9 cellular contexts compared by ENCODE assay signal in genomic region chr9:4750021-4750673, GRCh38. TPM values are rescaled to one million over a fixed set of nuclear protein-coding genes. Genes with fewer than 3 reads are reported as not detected.
DNase-seq lines count a peak whose midpoint lies in the region; ATAC-seq, FAIRE-seq and TF ChIP-seq lines count a peak whose summit lies in the region.
"Had no signal": no experiment of that assay in that cellular context is flagged by ENCODE, and none has a peak within 500 bp of the region (broad histone marks: within the 10 kb centered on the region; RNA-seq: fewer than 3 reads in every experiment).

No MANE protein-coding gene starts in this region.

- FAIRE-seq in astrocyte (lab: Jason Lieb, UNC) = no peak
- FAIRE-seq in kidney (lab: Jason Lieb, UNC) = peak; percentile 97

- H3K27me3 Mint-ChIP-seq in astrocyte (ENCODE audit: low read depth, unreplicated experiment) = peaks cover 2% of the 10 kb centered on the region

- no peaks in the 10 kb centered on the region for H3K4me1 ChIP-seq in astrocyte (ENCODE audit: insufficient read depth, low read length)
- H3K4me1 ChIP-seq in kidney (ENCODE audit: control insufficient read depth in 1 of 2, insufficient read depth in 1 of 2, low read depth in 1 of 2, low read length in 2 of 2) = peaks cover 0 to 12% of the 10 kb centered on the region in 2 donors
- H3K4me1 ChIP-seq in uterus = no peaks in the 10 kb centered on the region

- intact Hi-C loops in kidney (cut with DNase I) (no loop called here), uterus (cut with DNase I; ENCODE audit: low total_unique reads) (no loop called here)

- peak; percentile 36 for DNase-seq in DMS79 treated with DMSO at 0.1 percent for 48 hours (lab: John Stamatoyannopoulos, UW)
- no peak for DNase-seq in DMS79 (lab: John Stamatoyannopoulos, UW)
- peak; percentile 17 for DNase-seq in NCI-H1694 (lab: John Stamatoyannopoulos, UW)
- DNase-seq in astrocyte (ENCODE audit: low read depth) = peak; percentile 36
- no peak for DNase-seq in kidney
- DNase-seq in uterus = no peak
- DNase-seq in H7 = no peak

- no peak overlapping the region for H2AFZ ChIP-seq in astrocyte (ENCODE audit: low read depth, low read length)

- H3K9me3 Mint-ChIP-seq in astrocyte (ENCODE audit: unreplicated experiment) = no peaks in the 10 kb centered on the region

- H3K36me3 Mint-ChIP-seq in astrocyte (ENCODE audit: low read depth, unreplicated experiment) = no peaks in the 10 kb centered on the region

- no peaks in the 10 kb centered on the region for H3K79me2 ChIP-seq in astrocyte (ENCODE audit: insufficient read depth, low read length)

- TF ChIP-seq CTCF in astrocyte (IDR thresholded peaks at IDR 0.05; ENCODE audit: insufficient read depth, low read depth, low read length) (peak; percentile 57), kidney (IDR thresholded peaks at IDR 0.05; ENCODE audit: borderline replicate concordance, extremely low read depth, insufficient read depth) (peak; percentile 50), uterus (IDR thresholded peaks at IDR 0.05) (peak; percentile 29 to 55 (median 51))

- no peaks in the 10 kb centered on the region for H3K36me3 ChIP-seq in astrocyte (ENCODE audit: insufficient read depth, low read length)
- H3K36me3 ChIP-seq in kidney (ENCODE audit: control insufficient read depth in 1 of 2, insufficient read depth in 2 of 2, low read length in 2 of 2) = no peaks in the 10 kb centered on the region
- H3K36me3 ChIP-seq in uterus = no peaks in the 10 kb centered on the region
- no peaks in the 10 kb centered on the region for H3K36me3 ChIP-seq in H7 (replicated peaks; ENCODE audit: control insufficient read depth, insufficient read depth, low read length)
- H3K36me3 ChIP-seq: BLaER1 treated with 17β-estradiol and CSF1 and Interleukin-3, amounts not matched to agents 10 nM and 100 nM had no signal

- no peak overlapping the region for H3K4me3 ChIP-seq in astrocyte (ENCODE audit: insufficient read depth, low read depth, low read length)
- no peak overlapping the region for H3K4me3 ChIP-seq in kidney (ENCODE audit: low read length in 2 of 2)
- no peak overlapping the region for H3K4me3 ChIP-seq in uterus
- no peak overlapping the region for H3K4me3 ChIP-seq in H7 (ENCODE audit: insufficient read depth, low read depth, low read length)
- H3K4me3 ChIP-seq: BLaER1 treated with 17β-estradiol and CSF1 and Interleukin-3, amounts not matched to agents 10 nM and 100 nM had no signal

- TF ChIP-seq POLR2A in uterus (IDR thresholded peaks at IDR 0.05) = no peak

- H3K9ac ChIP-seq in astrocyte (ENCODE audit: low read length) (no peak overlapping the region), kidney (ENCODE audit: low read length in 2 of 2) (no peak overlapping the region)
- H3K9ac ChIP-seq: BLaER1 treated with 17β-estradiol and CSF1 and Interleukin-3, amounts not matched to agents 10 nM and 100 nM had no signal

- H4K20me1 ChIP-seq in astrocyte (ENCODE audit: insufficient read depth, low read length) = no peaks in the 10 kb centered on the region
- H4K20me1 ChIP-seq: BLaER1 treated with 17β-estradiol and CSF1 and Interleukin-3, amounts not matched to agents 10 nM and 100 nM had no signal

- H3K4me1 Mint-ChIP-seq in astrocyte (ENCODE audit: low read depth, unreplicated experiment) = peaks cover 3% of the 10 kb centered on the region

- H3K27me3 ChIP-seq in astrocyte (ENCODE audit: insufficient read depth, low read length) (no peaks in the 10 kb centered on the region), uterus (no peaks in the 10 kb centered on the region), H7 (ENCODE audit: control insufficient read depth, insufficient read depth, low read length) (no peaks in the 10 kb centered on the region)
- H3K27me3 ChIP-seq: BLaER1 treated with 17β-estradiol and CSF1 and Interleukin-3, amounts not matched to agents 10 nM and 100 nM had no signal

- H3K27ac Mint-ChIP-seq in astrocyte (ENCODE audit: unreplicated experiment) = no peak overlapping the region

- H3K9me3 ChIP-seq in astrocyte (ENCODE audit: insufficient read depth, low read depth, low read length) (no peaks in the 10 kb centered on the region), kidney (ENCODE audit: control insufficient read depth in 1 of 2, low read length in 2 of 2) (no peaks in the 10 kb centered on the region), uterus (no peaks in the 10 kb centered on the region)
- H3K9me3 ChIP-seq: BLaER1 treated with 17β-estradiol and CSF1 and Interleukin-3, amounts not matched to agents 10 nM and 100 nM had no signal

- no peak for ATAC-seq in HG02678 (IDR thresholded peaks at IDR 0.05; ENCODE audit: unreplicated experiment)

- H3K27ac ChIP-seq in astrocyte (ENCODE audit: low read depth, low read length) (no peak overlapping the region), kidney (ENCODE audit: low read depth in 2 of 2, low read length in 2 of 2) (no peak overlapping the region), uterus (no peak overlapping the region)
- H3K27ac ChIP-seq: BLaER1 treated with 17β-estradiol and CSF1 and Interleukin-3, amounts not matched to agents 10 nM and 100 nM had no signal

- H3K4me2 ChIP-seq in astrocyte (ENCODE audit: low read length) = no peak overlapping the region
- H3K4me2 ChIP-seq: BLaER1 treated with 17β-estradiol and CSF1 and Interleukin-3, amounts not matched to agents 10 nM and 100 nM had no signal

- no peak overlapping the region for H3K4me3 Mint-ChIP-seq in astrocyte (ENCODE audit: unreplicated experiment)

RNA-seq across cellular contexts. Expression of gene AK3, which starts 9.1 kb away (rescaled TPM):
- total RNA-seq in astrocyte = 41.4 and 45.1 TPM in 2 replicates
- 70.9 TPM for total RNA-seq in kidney
- polyA plus RNA-seq in kidney (ENCODE audit: insufficient read depth, low read depth, low replicate concordance) = 93.5 TPM
- total RNA-seq in uterus = 100 to 1,000 TPM in 1 of 4 donors, 10 to 100 TPM in 3; 57.9 to 129 (median 78.4) TPM
- total RNA-seq in H7 (2014; rRNA removed; shearing (Covaris generic)) = 116 and 118 TPM in 2 replicates

RNA-seq across cellular contexts. Expression of gene RCL1, which starts 42.6 kb away (rescaled TPM):
- total RNA-seq in astrocyte = 19.6 and 22.3 TPM in 2 replicates
- 22.8 TPM for total RNA-seq in kidney
- polyA plus RNA-seq in kidney (ENCODE audit: insufficient read depth, low read depth, low replicate concordance) = 15.7 TPM
- total RNA-seq in uterus = 10 to 100 TPM; 21.3 to 49.7 (median 37.7) TPM
- 16.6 and 25.6 TPM in 2 replicates for total RNA-seq in H7 (2014; rRNA removed; shearing (Covaris generic))

Comparison
In these comparisons a context has a peak if more than half of its experiments do, and no peak if none do; other contexts are left out.
1. DNase-seq: peak in DMS79 treated with DMSO at 0.1 percent for 48 hours (single experiment), NCI-H1694 (single experiment) and astrocyte (single experiment); none in DMS79 (single experiment), kidney (single experiment), uterus (0 of 2) and H7 (single experiment).
2. Peak in every context shown above with its lines, with median percentiles within 50 percentile points of each other: CTCF ChIP-seq.